In the genomic region with DNA sequence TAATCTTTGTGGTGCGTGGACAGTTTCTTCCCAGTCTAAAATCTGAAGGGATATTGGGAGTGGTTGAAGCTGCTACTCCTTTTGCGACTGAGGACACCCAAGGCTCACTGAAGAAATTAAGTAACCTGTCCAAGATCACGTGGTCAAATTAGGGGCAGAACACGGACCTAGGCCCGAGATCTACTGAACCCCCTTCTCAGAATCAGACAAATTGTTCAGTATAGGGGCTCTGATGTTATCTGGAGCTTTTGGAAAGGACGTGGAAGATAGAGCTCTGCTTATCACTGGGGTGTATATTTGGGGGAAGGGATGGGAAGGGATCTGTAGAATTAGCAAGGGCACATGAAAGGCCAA, we compare ENCODE assay signal across 1 cellular context.
TF ChIP-seq lines count a peak whose summit lies in the region.

No MANE protein-coding gene starts in this region.

TF ChIP-seq in HCT116, 20 proteins besides CTCF, POLR2A, EP300 and RAD21 (continued from another document):
- TF ChIP-seq REST (IDR thresholded peaks at IDR 0.05; ENCODE audit: low read depth): no peak
